Comparison of ENCODE assay signal across 13 cellular contexts in genomic region chr12:69906411-69907216, GRCh38.
A peak's percentile ranks its signal among the peaks of the same experiment; 100 is the strongest.
DNase-seq lines count a peak whose midpoint lies in the region; ATAC-seq and TF ChIP-seq lines count a peak whose summit lies in the region.
"Had no signal": no experiment of that assay in that cellular context is flagged by ENCODE, and none has a peak within 500 bp of the region (broad histone marks: within the 10 kb centered on the region; RNA-seq: fewer than 3 reads in every experiment).

No MANE protein-coding gene starts in this region.

- ATAC-seq in HG02798 (IDR thresholded peaks at IDR 0.05; ENCODE audit: poor library complexity, unreplicated experiment) = peak; percentile 94
- peak; percentile 80 for ATAC-seq in HG03571 (IDR thresholded peaks at IDR 0.05; ENCODE audit: unreplicated experiment)
- no peak for ATAC-seq in foreskin keratinocyte
- ATAC-seq: naive thymus-derived CD8-positive, alpha-beta T cell had no signal

- DNase-seq in DMS 273 (lab: John Stamatoyannopoulos, UW; ENCODE audit: unreplicated experiment) (peak; percentile 23), DMS 273 treated with DMSO at 0.1 percent for 48 hours (lab: John Stamatoyannopoulos, UW) (no peak), foreskin keratinocyte (no peak), NCI-H1417 treated with DMSO at 0.1 percent for 48 hours (lab: John Stamatoyannopoulos, UW) (no peak), NCI-H524 treated with DMSO at 0.1 percent for 48 hours (lab: John Stamatoyannopoulos, UW) (no peak), NCI-H524 (lab: John Stamatoyannopoulos, UW) (no peak)
- DNase-seq: cortex of kidney, hypothalamus, Kasumi-1 had no signal

- H3K27me3 ChIP-seq in foreskin keratinocyte = no peaks in the 10 kb centered on the region

- no peak overlapping the region for H3K27ac ChIP-seq in foreskin keratinocyte
- H3K27ac ChIP-seq: 22Rv1 had no signal

- H3K4me1 ChIP-seq in foreskin keratinocyte = no peaks in the 10 kb centered on the region

- no peak for TF ChIP-seq CTCF in foreskin keratinocyte (conservative IDR thresholded peaks at IDR 0.05)
